18 cellular contexts compared by ENCODE assay signal in the genomic region with DNA sequence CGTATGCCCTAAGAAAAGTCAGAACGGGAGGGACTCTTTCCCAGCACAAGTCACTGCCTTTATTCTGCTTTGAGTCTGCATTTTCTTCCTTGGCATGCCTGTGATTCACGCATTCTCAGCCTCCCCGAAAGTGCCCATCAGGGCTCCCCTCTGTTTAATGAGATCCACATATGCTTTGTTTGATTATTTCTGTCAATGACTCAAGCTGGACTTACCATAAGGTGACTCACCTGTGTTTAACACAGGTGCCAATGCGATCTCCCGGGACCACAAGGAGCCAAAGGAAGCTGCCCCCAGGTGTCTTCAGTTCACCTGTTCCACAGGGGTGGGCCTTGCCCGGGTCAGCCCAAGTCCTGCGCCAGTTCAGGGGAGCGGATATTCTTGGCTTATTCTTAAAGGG.
"Had no signal": no experiment of that assay in that cellular context is flagged by ENCODE, and none has a peak within 500 bp of the region (broad histone marks: within the 10 kb centered on the region; RNA-seq: fewer than 3 reads in every experiment).

No MANE protein-coding gene starts in this region.

- H3K9me3 Mint-ChIP-seq: T-cell had no signal

- H3K36me3 ChIP-seq: MG63, Peyer's patch had no signal

- DNase-seq: KBM-7, MG63, NCI-H1105 treated with DMSO at 0.1 percent for 48 hours, NCI-H1417 treated with DMSO at 0.1 percent for 48 hours, NCI-H146, NCI-H1694 treated with DMSO at 0.1 percent for 48 hours, NCI-H1930, NCI-H2081, NCI-H2107, NCI-H2227 treated with DMSO at 0.1 percent for 48 hours, NCI-H524, NCI-H526 treated with DMSO at 0.1 percent for 48 hours, NCI-H774, Peyer's patch, SHP77, SK-N-SH, SW 1271, T-cell had no signal

- H3K27me3 ChIP-seq: MG63, Peyer's patch had no signal

- H3K4me3 Mint-ChIP-seq: T-cell had no signal

- H3K27ac Mint-ChIP-seq: T-cell had no signal

- H3K27ac ChIP-seq: Peyer's patch had no signal

- ATAC-seq: T-cell had no signal

- H3K4me2 ChIP-seq: SK-N-SH had no signal

- H3K4me3 ChIP-seq: MG63, Peyer's patch had no signal

- H3K9me2 ChIP-seq: SK-N-SH had no signal

- H3K4me1 ChIP-seq: Peyer's patch had no signal

- H3K9ac ChIP-seq: SK-N-SH had no signal

- H3K9me3 ChIP-seq: MG63, Peyer's patch, SK-N-SH had no signal

- H3K4me1 Mint-ChIP-seq: T-cell had no signal
